In genomic region chr4:15413623-15414019, GRCh38 we compare ENCODE assay signal across 25 cellular contexts. TPM values are rescaled to one million over a fixed set of nuclear protein-coding genes. Genes with fewer than 3 reads are reported as not detected.
DNase-seq lines count a peak whose midpoint lies in the region; ATAC-seq and TF ChIP-seq lines count a peak whose summit lies in the region.
"Had no signal": no experiment of that assay in that cellular context is flagged by ENCODE, and none has a peak within 500 bp of the region (broad histone marks: within the 10 kb centered on the region; RNA-seq: fewer than 3 reads in every experiment).

No MANE protein-coding gene starts in this region.

- H3K9ac ChIP-seq in smooth muscle cell (ENCODE audit: low read depth) = no peak overlapping the region
- no peak overlapping the region for H3K9ac ChIP-seq in neural progenitor cell

- DNase-seq in activated naive CD4-positive, alpha-beta T cell treated with anti-CD3 and anti-CD28 coated beads, Interleukin-2, amount 50 U/mL, for 16 hours = no peak
- no peak for DNase-seq in ascending aorta (ENCODE audit: low spot score in 2 of 2)
- DNase-seq in natural killer cell treated with Interleukin-12 subunit alpha and Interleukin-12 subunit beta and Interleukin-15 and Interleukin-18, amount 100 ng/mL, for 72 hours (ENCODE audit: low spot score) = no peak
- no peak for DNase-seq in uterus
- DNase-seq in smooth muscle cell (lab: John Stamatoyannopoulos, UW; ENCODE audit: unreplicated experiment) = no peak
- no peak for DNase-seq in NCI-H1930 (lab: John Stamatoyannopoulos, UW)
- DNase-seq in neural progenitor cell (ENCODE audit: low spot score) = no peak
- DNase-seq: activated CD8-positive, alpha-beta memory T cell treated with anti-CD3 and anti-CD28 coated beads, Interleukin-2, amount 50 U/mL, for 48 hours; activated gamma-delta T cell; amniotic stem cell; DMS 273 treated with DMSO at 0.1 percent for 48 hours; dorsolateral prefrontal cortex; foreskin keratinocyte; kidney; mammary epithelial cell; NCI-H1417; NCI-H2171 treated with DMSO at 0.1 percent for 48 hours; NCI-H526 treated with DMSO at 0.1 percent for 48 hours; right lobe of liver; Right ventricle myocardium superior; stimulated activated CD4-positive, alpha-beta T cell treated with anti-CD3 and anti-CD28 coated beads, Interleukin-1b, Interleukin-23, amount 100 ng/mL, for 48 hours; T-helper 1 cell had no signal

- H3K79me2 ChIP-seq in smooth muscle cell (ENCODE audit: low read depth) (no peaks in the 10 kb centered on the region), neural progenitor cell (ENCODE audit: low read depth) (no peaks in the 10 kb centered on the region)

- H3K4me2 ChIP-seq in smooth muscle cell (no peak overlapping the region), neural progenitor cell (no peak overlapping the region)

- H3K36me3 ChIP-seq in ascending aorta (no peaks in the 10 kb centered on the region), uterus (no peaks in the 10 kb centered on the region), smooth muscle cell (ENCODE audit: low read depth) (no peaks in the 10 kb centered on the region), neural progenitor cell (no peaks in the 10 kb centered on the region)
- H3K36me3 ChIP-seq: right lobe of liver had no signal

- no peaks in the 10 kb centered on the region for H3K27me3 ChIP-seq in ascending aorta
- H3K27me3 ChIP-seq in uterus = no peaks in the 10 kb centered on the region
- no peaks in the 10 kb centered on the region for H3K27me3 ChIP-seq in smooth muscle cell (ENCODE audit: low read depth)
- no peaks in the 10 kb centered on the region for H3K27me3 ChIP-seq in neural progenitor cell
- H3K27me3 ChIP-seq: dorsolateral prefrontal cortex, right lobe of liver had no signal

- no peak for TF ChIP-seq POLR2A in uterus (IDR thresholded peaks at IDR 0.05)

- no peak overlapping the region for H3K27ac Mint-ChIP-seq in activated naive CD4-positive, alpha-beta T cell treated with anti-CD3 and anti-CD28 coated beads, Interleukin-2, amount 50 U/mL, for 24 hours
- H3K27ac Mint-ChIP-seq in natural killer cell treated with Interleukin-12 subunit alpha and Interleukin-12 subunit beta and Interleukin-15 and Interleukin-18, amount 100 ng/mL, for 72 hours = peak overlapping the region in 1 of 2 donors; percentile 10
- no peak overlapping the region for H3K27ac Mint-ChIP-seq in neural progenitor cell

- H3K4me1 ChIP-seq in ascending aorta = peaks cover 1 to 56% of the 10 kb centered on the region in 2 donors
- peaks cover 0 to 3% of the 10 kb centered on the region in 2 donors for H3K4me1 ChIP-seq in uterus
- no peaks in the 10 kb centered on the region for H3K4me1 ChIP-seq in smooth muscle cell (ENCODE audit: low read depth)
- no peaks in the 10 kb centered on the region for H3K4me1 ChIP-seq in neural progenitor cell
- H3K4me1 ChIP-seq: foreskin keratinocyte had no signal

- no peak for TF ChIP-seq CTCF in ascending aorta (IDR thresholded peaks at IDR 0.05)
- TF ChIP-seq CTCF in uterus (IDR thresholded peaks at IDR 0.05) = no peak
- TF ChIP-seq CTCF in smooth muscle cell (IDR thresholded peaks at IDR 0.05; ENCODE audit: borderline replicate concordance, insufficient read depth, poor library complexity, severe bottlenecking) = no peak
- TF ChIP-seq CTCF in neural progenitor cell (IDR thresholded peaks at IDR 0.05) = no peak

- H3K36me3 Mint-ChIP-seq in activated naive CD4-positive, alpha-beta T cell treated with anti-CD3 and anti-CD28 coated beads, Interleukin-2, amount 50 U/mL, for 24 hours = peaks cover 7% of the 10 kb centered on the region
- peaks cover 4% of the 10 kb centered on the region for H3K36me3 Mint-ChIP-seq in natural killer cell treated with Interleukin-12 subunit alpha and Interleukin-12 subunit beta and Interleukin-15 and Interleukin-18, amount 100 ng/mL, for 72 hours
- H3K36me3 Mint-ChIP-seq in neural progenitor cell = no peaks in the 10 kb centered on the region

- peak; percentile 63 to 73 for ATAC-seq in natural killer cell treated with Interleukin-12 subunit alpha and Interleukin-12 subunit beta and Interleukin-15 and Interleukin-18, amount 100 ng/mL, for 72 hours
- ATAC-seq: foreskin keratinocyte had no signal

- 94% methylated on average over 2 of the region's 2 CpGs for WGBS in smooth muscle cell (ENCODE audit: low lambda C conversion rate)

- H3K4me3 ChIP-seq in ascending aorta = no peak overlapping the region
- H3K4me3 ChIP-seq in uterus = no peak overlapping the region
- no peak overlapping the region for H3K4me3 ChIP-seq in smooth muscle cell
- H3K4me3 ChIP-seq in neural progenitor cell = no peak overlapping the region
- H3K4me3 ChIP-seq: dorsolateral prefrontal cortex, right lobe of liver had no signal

- no peaks in the 10 kb centered on the region for H3K9me3 ChIP-seq in ascending aorta
- no peaks in the 10 kb centered on the region for H3K9me3 ChIP-seq in uterus
- no peaks in the 10 kb centered on the region for H3K9me3 ChIP-seq in smooth muscle cell (replicated peaks; ENCODE audit: low read depth)
- H3K9me3 ChIP-seq in neural progenitor cell (ENCODE audit: low read depth) = no peaks in the 10 kb centered on the region
- H3K9me3 ChIP-seq: right lobe of liver had no signal

- no peaks in the 10 kb centered on the region for H3K27me3 Mint-ChIP-seq in activated naive CD4-positive, alpha-beta T cell treated with anti-CD3 and anti-CD28 coated beads, Interleukin-2, amount 50 U/mL, for 24 hours
- no peaks in the 10 kb centered on the region for H3K27me3 Mint-ChIP-seq in natural killer cell treated with Interleukin-12 subunit alpha and Interleukin-12 subunit beta and Interleukin-15 and Interleukin-18, amount 100 ng/mL, for 72 hours
- peaks cover 3% of the 10 kb centered on the region for H3K27me3 Mint-ChIP-seq in neural progenitor cell (ENCODE audit: insufficient read depth, low read depth)

- peaks cover 58% of the 10 kb centered on the region for H3K4me1 Mint-ChIP-seq in activated naive CD4-positive, alpha-beta T cell treated with anti-CD3 and anti-CD28 coated beads, Interleukin-2, amount 50 U/mL, for 24 hours
- H3K4me1 Mint-ChIP-seq in natural killer cell treated with Interleukin-12 subunit alpha and Interleukin-12 subunit beta and Interleukin-15 and Interleukin-18, amount 100 ng/mL, for 72 hours (ENCODE audit: low read depth in 2 of 2) = peaks cover 38 to 43% of the 10 kb centered on the region in 2 donors
- peaks cover 23% of the 10 kb centered on the region for H3K4me1 Mint-ChIP-seq in neural progenitor cell

- H3K9me3 Mint-ChIP-seq in activated naive CD4-positive, alpha-beta T cell treated with anti-CD3 and anti-CD28 coated beads, Interleukin-2, amount 50 U/mL, for 24 hours = peaks cover 3% of the 10 kb centered on the region
- H3K9me3 Mint-ChIP-seq in natural killer cell treated with Interleukin-12 subunit alpha and Interleukin-12 subunit beta and Interleukin-15 and Interleukin-18, amount 100 ng/mL, for 72 hours = no peaks in the 10 kb centered on the region
- H3K9me3 Mint-ChIP-seq in neural progenitor cell = no peaks in the 10 kb centered on the region

- H3K27ac ChIP-seq in ascending aorta = peak overlapping the region; percentile 23 to 88
- peak overlapping the region; percentile 60 to 78 for H3K27ac ChIP-seq in uterus
- no peak overlapping the region for H3K27ac ChIP-seq in smooth muscle cell (ENCODE audit: low read depth)
- no peak overlapping the region for H3K27ac ChIP-seq in neural progenitor cell
- H3K27ac ChIP-seq: epithelial cell of prostate, foreskin keratinocyte, right lobe of liver had no signal

- H3F3A ChIP-seq in smooth muscle cell (ENCODE audit: low read depth) (no peaks in the 10 kb centered on the region), neural progenitor cell (ENCODE audit: low read depth) (no peaks in the 10 kb centered on the region)

- peak overlapping the region; percentile 35 for H3K4me3 Mint-ChIP-seq in activated naive CD4-positive, alpha-beta T cell treated with anti-CD3 and anti-CD28 coated beads, Interleukin-2, amount 50 U/mL, for 24 hours
- peak overlapping the region; percentile 47 for H3K4me3 Mint-ChIP-seq in natural killer cell treated with Interleukin-12 subunit alpha and Interleukin-12 subunit beta and Interleukin-15 and Interleukin-18, amount 100 ng/mL, for 72 hours
- no peak overlapping the region for H3K4me3 Mint-ChIP-seq in neural progenitor cell

- intact Hi-C loops in ascending aorta (cut with DNase I) = no loop called here
- intact Hi-C loops in uterus (cut with DNase I; ENCODE audit: low total_unique reads) = no loop called here

- H2AFZ ChIP-seq in smooth muscle cell (ENCODE audit: low read depth) (no peak overlapping the region), neural progenitor cell (replicated peaks) (no peak overlapping the region)

- H4K20me1 ChIP-seq in smooth muscle cell (ENCODE audit: low read depth) = no peaks in the 10 kb centered on the region
- no peaks in the 10 kb centered on the region for H4K20me1 ChIP-seq in neural progenitor cell (ENCODE audit: low read depth)

RNA-seq across cellular contexts. Expression of gene C1QTNF7, which starts 14.2 kb away (rescaled TPM):
- total RNA-seq in ascending aorta (23.2 TPM), uterus (10 to 100 TPM in 3 of 4 donors, 1 to 10 TPM in 1; 6.1 to 31.5 (median 12.9) TPM), smooth muscle cell (1.6 and 5.3 TPM in 2 replicates), neural progenitor cell (ENCODE audit: low replicate concordance) (not detected in 2 replicates)
- total RNA-seq in natural killer cell treated with Interleukin-12 subunit alpha and Interleukin-12 subunit beta and Interleukin-15 and Interleukin-18, amount 100 ng/mL, for 72 hours = not detected
- 0.91 and 2.3 TPM in 2 replicates for polyA plus RNA-seq in smooth muscle cell
- total RNA-seq: foreskin keratinocyte, G401, mammary epithelial cell had no signal
- polyA plus RNA-seq: foreskin keratinocyte, mammary epithelial cell had no signal

RNA-seq across cellular contexts. Expression of gene CC2D2A, which starts 56.1 kb away (rescaled TPM):
- total RNA-seq in ascending aorta (2.8 TPM), uterus (10 to 100 TPM; 16.8 to 54.4 (median 33.9) TPM), smooth muscle cell (12.8 and 26.4 TPM in 2 replicates), neural progenitor cell (ENCODE audit: low replicate concordance) (18.9 and 40.0 TPM in 2 replicates)
- not detected for total RNA-seq in natural killer cell treated with Interleukin-12 subunit alpha and Interleukin-12 subunit beta and Interleukin-15 and Interleukin-18, amount 100 ng/mL, for 72 hours
- 15.0 and 17.4 TPM in 2 replicates for polyA plus RNA-seq in smooth muscle cell

Comparison
In these comparisons a context has a peak if more than half of its experiments do, and no peak if none do; other contexts are left out.
1. H3K27ac ChIP-seq: peak in ascending aorta (2 of 2) and uterus (2 of 2); none in smooth muscle cell (single experiment) and neural progenitor cell (single experiment).